ENCODE assay signal across 2 cellular contexts in genomic region chr2:21469564-21469963, GRCh38.
TF ChIP-seq lines count a peak whose summit lies in the region.

No MANE protein-coding gene starts in this region.

TF ChIP-seq in IMR-90, 13 proteins besides CTCF, POLR2A, EP300 and RAD21:
- TF ChIP-seq RFX5 (IDR thresholded peaks at IDR 0.05; ENCODE audit: low read depth, low read length) (no peak), RCOR1 (IDR thresholded peaks at IDR 0.05; ENCODE audit: insufficient replicate concordance, low read length) (no peak), BHLHE40 (IDR thresholded peaks at IDR 0.05; ENCODE audit: low read depth, low read length) (no peak), CEBPB (IDR thresholded peaks at IDR 0.05; ENCODE audit: low read depth, low read length) (no peak), CHD1 (IDR thresholded peaks at IDR 0.05; ENCODE audit: low read depth, low read length) (no peak), SMC3 (IDR thresholded peaks at IDR 0.05; ENCODE audit: low read depth, low read length) (no peak), NFE2L2 (IDR thresholded peaks at IDR 0.05; ENCODE audit: low read depth, low read length) (no peak), MAFK (IDR thresholded peaks at IDR 0.05; ENCODE audit: low read depth, low read length) (no peak), ELK1 (IDR thresholded peaks at IDR 0.05; ENCODE audit: borderline replicate concordance, low read depth, low read length) (no peak), USF2 (IDR thresholded peaks at IDR 0.05; ENCODE audit: low read depth, low read length) (no peak), FOS (IDR thresholded peaks at IDR 0.05; ENCODE audit: low read depth, low read length) (no peak), MAZ (IDR thresholded peaks at IDR 0.05; ENCODE audit: borderline replicate concordance, low read depth, low read length) (no peak), MXI1 (IDR thresholded peaks at IDR 0.05; ENCODE audit: borderline replicate concordance, low read depth, low read length) (no peak)
TF ChIP-seq in IMR-90: peak in this region for 0.

TF ChIP-seq in H1, 55 proteins besides CTCF, POLR2A, EP300 and RAD21:
- TF ChIP-seq RBBP5 (IDR thresholded peaks at IDR 0.05; ENCODE audit: borderline replicate concordance, low read depth, low read length) (no peak), USF2 (IDR thresholded peaks at IDR 0.05; ENCODE audit: low read length) (no peak), BACH1 (IDR thresholded peaks at IDR 0.05; ENCODE audit: low read length) (no peak), KDM5A (IDR thresholded peaks at IDR 0.05; ENCODE audit: low read length) (no peak), JUN (IDR thresholded peaks at IDR 0.05; ENCODE audit: low read depth, low read length) (no peak), CTBP2 (IDR thresholded peaks at IDR 0.05; ENCODE audit: borderline replicate concordance, insufficient read depth, insufficient read length, low read length) (no peak), CHD1 (IDR thresholded peaks at IDR 0.05; ENCODE audit: low read depth, low read length) (no peak), GTF2F1 (IDR thresholded peaks at IDR 0.05; ENCODE audit: borderline replicate concordance, low read depth, low read length) (no peak), SUZ12 (IDR thresholded peaks at IDR 0.05; ENCODE audit: low read length) (no peak), TBP (IDR thresholded peaks at IDR 0.05; ENCODE audit: low read depth, low read length) (no peak), GABPA (IDR thresholded peaks at IDR 0.05; ENCODE audit: borderline replicate concordance, insufficient read depth, low read length) (no peak), ZNF274 (IDR thresholded peaks at IDR 0.05; ENCODE audit: borderline replicate concordance, extremely low read depth, low read length) (no peak), SAP30 (IDR thresholded peaks at IDR 0.05; ENCODE audit: insufficient read depth, insufficient replicate concordance, low read length) (no peak)
